18 cellular contexts compared by ENCODE assay signal in the genomic region with DNA sequence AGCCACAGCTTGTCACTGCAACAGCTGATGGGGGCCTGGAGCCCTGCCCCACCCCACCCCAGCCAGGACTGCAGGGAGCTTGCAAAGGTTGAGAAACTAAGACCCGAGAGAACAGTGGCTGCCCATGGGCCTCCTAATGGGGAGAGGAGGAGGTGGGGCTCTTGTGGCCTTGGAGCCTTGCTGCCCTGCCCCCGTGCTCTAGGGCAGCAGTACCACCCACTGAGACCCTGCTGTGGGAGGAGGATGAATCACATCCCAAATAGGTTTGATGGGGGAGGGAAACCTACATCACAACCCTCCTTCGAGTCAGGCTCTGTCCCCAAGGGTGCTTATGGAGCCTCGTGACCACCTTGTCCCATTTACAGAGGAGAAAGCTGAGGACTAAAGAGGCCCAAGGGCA. TPM values are rescaled to one million over a fixed set of nuclear protein-coding genes. Genes with fewer than 3 reads are reported as not detected.
"Had no signal": no experiment of that assay in that cellular context is flagged by ENCODE, and none has a peak within 500 bp of the region (broad histone marks: within the 10 kb centered on the region; RNA-seq: fewer than 3 reads in every experiment).

No MANE protein-coding gene starts in this region.

- H3K4me1 ChIP-seq: ascending aorta, transverse colon had no signal

- H3K4me1 Mint-ChIP-seq: immature natural killer cell had no signal

- H3K9me3 Mint-ChIP-seq: activated CD8-positive, alpha-beta T cell treated with anti-CD3 and anti-CD28 coated beads for 36 hours; activated naive CD8-positive, alpha-beta T cell treated with anti-CD3 and anti-CD28 coated beads, Interleukin-2, amount 50 U/mL, for 24 hours; immature natural killer cell had no signal

- H3K27me3 ChIP-seq: ascending aorta had no signal

- H3K36me3 Mint-ChIP-seq: immature natural killer cell, naive B cell had no signal

- H3K36me3 ChIP-seq: ascending aorta, right atrium auricular region, transverse colon, WERI-Rb-1 had no signal

- H3K27ac Mint-ChIP-seq: activated CD8-positive, alpha-beta T cell treated with anti-CD3 and anti-CD28 coated beads for 36 hours; activated naive CD8-positive, alpha-beta T cell treated with anti-CD3 and anti-CD28 coated beads, Interleukin-2, amount 50 U/mL, for 24 hours; immature natural killer cell had no signal

- H3K4me3 Mint-ChIP-seq: activated CD8-positive, alpha-beta T cell treated with anti-CD3 and anti-CD28 coated beads for 36 hours; activated naive CD8-positive, alpha-beta T cell treated with anti-CD3 and anti-CD28 coated beads, Interleukin-2, amount 50 U/mL, for 24 hours; immature natural killer cell had no signal

- H3K4me3 ChIP-seq: ascending aorta, lung, right atrium auricular region, transverse colon had no signal

- H3K27ac ChIP-seq: ascending aorta, gastroesophageal sphincter, right atrium auricular region, transverse colon, WERI-Rb-1 had no signal

- ATAC-seq: activated CD8-positive, alpha-beta T cell treated with anti-CD3 and anti-CD28 coated beads for 36 hours; activated naive CD8-positive, alpha-beta T cell treated with anti-CD3 and anti-CD28 coated beads, Interleukin-2, amount 50 U/mL, for 24 hours; gastroesophageal sphincter had no signal

- H3K9me3 ChIP-seq: ascending aorta, gastroesophageal sphincter, right atrium auricular region, transverse colon had no signal

- DNase-seq: activated CD4-positive, alpha-beta T cell treated with anti-CD3 and anti-CD28 coated beads for 4 hours; activated CD8-positive, alpha-beta memory T cell treated with anti-CD3 and anti-CD28 coated beads, Interleukin-2, amount 50 U/mL, for 48 hours; activated CD8-positive, alpha-beta T cell treated with anti-CD3 and anti-CD28 coated beads for 36 hours; activated naive CD4-positive, alpha-beta T cell treated with Interleukin-2 at 50 U/mL for 16 hours; activated naive CD8-positive, alpha-beta T cell treated with anti-CD3 and anti-CD28 coated beads, Interleukin-2, amount 50 U/mL, for 24 hours; effector CD4-positive, alpha-beta T cell; immature natural killer cell; left cardiac atrium; naive B cell; stimulated activated naive CD4-positive, alpha-beta T cell; substantia nigra; T1000; transverse colon; WERI-Rb-1 had no signal

RNA-seq across cellular contexts. Expression of a gene that starts 23.3 kb away (rescaled TPM):
- total RNA-seq: ascending aorta had no signal
